ENCODE assay signal across 8 cellular contexts in the genomic region with DNA sequence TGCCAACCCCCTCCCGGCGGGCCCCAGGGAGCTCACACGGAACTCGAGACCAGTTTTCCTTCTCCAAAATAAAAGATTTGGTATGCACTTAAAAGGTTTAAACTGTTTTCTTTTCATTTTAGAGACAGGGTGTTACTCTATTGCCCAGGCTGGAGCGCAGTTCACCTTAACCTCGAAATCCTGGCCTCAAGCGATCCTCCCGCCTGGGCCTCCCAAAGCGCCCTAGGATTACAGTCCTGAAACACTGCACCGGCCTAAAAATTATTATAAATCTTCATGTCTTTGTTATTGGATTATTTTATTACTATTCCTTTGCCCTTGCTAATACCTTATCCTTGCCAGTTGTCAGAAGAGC. TPM values are rescaled to one million over a fixed set of nuclear protein-coding genes. Genes with fewer than 3 reads are reported as not detected.
DNase-seq lines count a peak whose midpoint lies in the region; ATAC-seq and TF ChIP-seq lines count a peak whose summit lies in the region.

No MANE protein-coding gene starts in this region.

- H3K14ac ChIP-seq in mesenchymal stem cell (ENCODE audit: low read length in 2 of 2), result no peak overlapping the region

- peaks cover 9% of the 10 kb centered on the region for H3K27me3 Mint-ChIP-seq in brain

- H4K8ac ChIP-seq in mesenchymal stem cell (ENCODE audit: low read length), result no peak overlapping the region

- H3K4me3 Mint-ChIP-seq in brain, result peak overlapping the region; percentile 87 to 93 (median 88)

- peaks cover 8% of the 10 kb centered on the region for H3K36me3 Mint-ChIP-seq in brain

- no peak overlapping the region for H4K91ac ChIP-seq in mesenchymal stem cell (ENCODE audit: low read length)

- ATAC-seq in heart left ventricle (no peak), Right ventricle myocardium superior (ENCODE audit: poor library complexity) (no peak), upper lobe of right lung (no peak), GM21529 (IDR thresholded peaks at IDR 0.05; ENCODE audit: unreplicated experiment) (no peak)

- H2BK120ac ChIP-seq in mesenchymal stem cell (ENCODE audit: low read depth, low read length), result no peak overlapping the region

- no peaks in the 10 kb centered on the region for H3K9me3 ChIP-seq in heart left ventricle
- H3K9me3 ChIP-seq in mesenchymal stem cell (ENCODE audit: control insufficient read depth, low read length), result no peaks in the 10 kb centered on the region
- no peaks in the 10 kb centered on the region for H3K9me3 ChIP-seq in upper lobe of right lung

- peak overlapping the region; percentile 67 for H3K9ac ChIP-seq in mesenchymal stem cell (ENCODE audit: low read length)

- peak overlapping the region; percentile 88 for H3K4me2 ChIP-seq in mesenchymal stem cell (ENCODE audit: low read length, poor library complexity, severe bottlenecking)

- H3K27ac Mint-ChIP-seq in brain, result peak overlapping the region; percentile 62 to 93 (median 78)

- WGBS in heart left ventricle, 4 donors, result 43 to 49% (median 48%) methylated on average over 10 of the region's 10 CpGs
- 75% methylated on average over 4 of the region's 10 CpGs for WGBS in mesenchymal stem cell

- TF ChIP-seq CTCF in heart left ventricle (IDR thresholded peaks at IDR 0.05) (no peak), brain (conservative IDR thresholded peaks at IDR 0.05) (no peak), upper lobe of right lung (IDR thresholded peaks at IDR 0.05) (no peak)

- peaks cover 0 to 20% (median 5%) of the 10 kb centered on the region in 12 donors for H3K4me1 ChIP-seq in heart left ventricle
- peaks cover 18% of the 10 kb centered on the region for H3K4me1 ChIP-seq in mesenchymal stem cell (ENCODE audit: control insufficient read depth, insufficient read depth, low read depth, low read length)
- H3K4me1 ChIP-seq in upper lobe of right lung, result peaks cover 7% of the 10 kb centered on the region

- no peak for TF ChIP-seq POLR2A in heart left ventricle (IDR thresholded peaks at IDR 0.05)

- H3K27ac ChIP-seq in heart left ventricle, result peak overlapping the region in 5 of 12 donors; percentile 40 to 92 (median 66)
- no peak overlapping the region for H3K27ac ChIP-seq in mesenchymal stem cell (ENCODE audit: low read length, poor library complexity, severe bottlenecking)
- H3K27ac ChIP-seq in upper lobe of right lung, result no peak overlapping the region

- H3K4me3 ChIP-seq in heart left ventricle, result peak overlapping the region; percentile 15 to 98 (median 81)
- H3K4me3 ChIP-seq in mesenchymal stem cell (ENCODE audit: insufficient read depth in 1 of 2, low read depth in 1 of 2, low read length in 2 of 2), result peak overlapping the region; percentile 65 to 77
- H3K4me3 ChIP-seq in upper lobe of right lung, result peak overlapping the region; percentile 75

- H2BK5ac ChIP-seq in mesenchymal stem cell (ENCODE audit: low read depth, low read length, poor library complexity, severe bottlenecking), result no peak overlapping the region

- no peaks in the 10 kb centered on the region for H3K79me1 ChIP-seq in mesenchymal stem cell (replicated peaks; ENCODE audit: low read length, poor library complexity, severe bottlenecking)

- H3K27me3 ChIP-seq in heart left ventricle, result peaks cover 0 to 6% (median 0%) of the 10 kb centered on the region in 9 donors
- no peaks in the 10 kb centered on the region for H3K27me3 ChIP-seq in mesenchymal stem cell (ENCODE audit: control insufficient read depth in 1 of 2, insufficient read depth in 1 of 2, low read length in 2 of 2)
- H3K27me3 ChIP-seq in upper lobe of right lung, result no peaks in the 10 kb centered on the region

- intact Hi-C loops in heart left ventricle (cut with DNase I) (loop anchor here in 2 of 10 donors (5.0 to 10.0 kb wide), 2 partner anchors 91 to 519 kb away; no protein-coding TSS in a partner anchor), Right ventricle myocardium superior (cut with DNase I) (no loop called here), upper lobe of right lung (cut with DNase I) (no loop called here)

- H2BK12ac ChIP-seq in mesenchymal stem cell (ENCODE audit: low read length in 2 of 2), result no peak overlapping the region

- H3K23ac ChIP-seq in mesenchymal stem cell (ENCODE audit: low read length in 2 of 2), result no peak overlapping the region

- H3K4ac ChIP-seq in mesenchymal stem cell (ENCODE audit: low read depth in 1 of 2, low read length in 2 of 2), result no peak overlapping the region

- no peaks in the 10 kb centered on the region for H3K36me3 ChIP-seq in heart left ventricle
- no peaks in the 10 kb centered on the region for H3K36me3 ChIP-seq in mesenchymal stem cell (ENCODE audit: control insufficient read depth in 1 of 2, insufficient read depth in 2 of 2, low read depth in 1 of 2, low read length in 2 of 2)
- H3K36me3 ChIP-seq in upper lobe of right lung, result no peaks in the 10 kb centered on the region

- H2BK15ac ChIP-seq in mesenchymal stem cell (ENCODE audit: low read depth, poor library complexity, severe bottlenecking), result no peak overlapping the region

- peaks cover 59% of the 10 kb centered on the region for H3K4me1 Mint-ChIP-seq in brain

- peaks cover 0 to 3% (median 0%) of the 10 kb centered on the region in 5 experiments for H3K9me3 Mint-ChIP-seq in brain

- DNase-seq in heart left ventricle, result no peak
- no peak for DNase-seq in Right ventricle myocardium superior
- DNase-seq in mesenchymal stem cell, result no peak
- DNase-seq in upper lobe of right lung, result no peak
- DNase-seq in NCI-H2029 treated with DMSO at 0.1 percent for 48 hours (lab: John Stamatoyannopoulos, UW), result no peak
- DNase-seq in SKM-1 treated with dmso at 0.1 percent for 144 hours (lab: John Stamatoyannopoulos, UW; ENCODE audit: unreplicated experiment), result no peak

- H2AFZ ChIP-seq in mesenchymal stem cell (ENCODE audit: low read depth, low read length), result peak overlapping the region; percentile 81

- H3K18ac ChIP-seq in mesenchymal stem cell (ENCODE audit: low read depth in 1 of 2, low read length in 2 of 2), result peak overlapping the region in 1 of 2 experiments; percentile 59

- H2AK5ac ChIP-seq in mesenchymal stem cell (ENCODE audit: low read length, severe bottlenecking), result no peak overlapping the region

RNA-seq across cellular contexts. Expression of a gene that starts 0.6 kb away (rescaled TPM):
- total RNA-seq in heart left ventricle (10 to 100 TPM in 8 of 9 donors, 1 to 10 TPM in 1; 8.3 to 66.7 (median 14.3) TPM), Right ventricle myocardium superior (14.2 TPM), upper lobe of right lung (30.2 TPM)
- polyA plus RNA-seq in heart left ventricle (10 to 100 TPM in 1 of 2 donors, 1 to 10 TPM in 1; 3.5 to 50.4 TPM), brain (ENCODE audit: insufficient read depth, low read depth, low replicate concordance) (46.7 TPM)
- 14.6 TPM for polyA plus RNA-seq in mesenchymal stem cell (2013, experiment 1 of 2)
- polyA plus RNA-seq in mesenchymal stem cell (2013, experiment 2 of 2), result 14.5 TPM
